15 cellular contexts compared by ENCODE assay signal in the genomic region with DNA sequence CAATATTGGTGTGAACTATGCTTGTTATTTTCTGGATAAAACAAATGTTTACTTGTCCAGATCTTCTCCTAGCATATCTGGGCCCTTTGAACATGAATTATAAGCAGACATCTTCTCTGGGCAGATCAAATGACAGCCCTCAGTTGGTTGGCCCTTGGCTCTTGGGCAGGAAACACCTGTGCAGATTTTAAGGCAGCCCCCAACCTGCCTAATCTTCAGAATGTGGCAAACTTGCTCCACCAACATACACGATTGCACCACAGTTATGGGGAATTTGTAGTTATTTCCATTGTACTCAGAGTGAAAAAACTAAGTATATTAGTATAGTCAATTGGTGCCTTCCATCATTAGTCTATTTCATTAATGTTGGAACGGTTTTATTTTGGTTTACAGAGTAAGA.
"Had no signal": no experiment of that assay in that cellular context is flagged by ENCODE, and none has a peak within 500 bp of the region (broad histone marks: within the 10 kb centered on the region; RNA-seq: fewer than 3 reads in every experiment).

No MANE protein-coding gene starts in this region.

- H3K9me3 Mint-ChIP-seq: activated T-cell treated with anti-CD3 and anti-CD28 coated beads, Interleukin-2, amount 50 U/mL, for 4 hours; mesothelial cell of epicardium; neural progenitor cell had no signal

- H3K27ac Mint-ChIP-seq: activated naive CD8-positive, alpha-beta T cell; mesothelial cell of epicardium; neural progenitor cell had no signal

- H3K27ac ChIP-seq: colonic mucosa, neural progenitor cell, parathyroid adenoma had no signal

- ATAC-seq: activated T-cell treated with anti-CD3 and anti-CD28 coated beads, Interleukin-2, amount 50 U/mL, for 4 hours; gastroesophageal sphincter had no signal

- H2AFZ ChIP-seq: neural progenitor cell, parathyroid adenoma had no signal

- DNase-seq: activated CD4-positive, alpha-beta T cell treated with anti-CD3 and anti-CD28 coated beads, Interleukin-2, amount 50 U/mL, for 4 hours; activated effector memory CD4-positive, alpha-beta T cell treated with anti-CD3 and anti-CD28 coated beads, Interleukin-2, amount 50 U/mL, for 16 hours; activated T-cell treated with anti-CD3 and anti-CD28 coated beads, Interleukin-2, amount 50 U/mL, for 4 hours; aorta; colonic mucosa; effector CD4-positive, alpha-beta T cell; kidney glomerular epithelial cell; retina; stimulated activated CD4-positive, alpha-beta T cell treated with anti-CD3 and anti-CD28 coated beads, Interleukin-4, amount 100 ng/mL, for 4 hours; transverse colon had no signal

- H3K9ac ChIP-seq: neural progenitor cell, parathyroid adenoma had no signal

- H3K36me3 ChIP-seq: colonic mucosa, gastroesophageal sphincter, neural progenitor cell, transverse colon had no signal

- H3K79me2 ChIP-seq: parathyroid adenoma had no signal

- H3K36me3 Mint-ChIP-seq: activated naive CD8-positive, alpha-beta T cell; mesothelial cell of epicardium; neural progenitor cell had no signal

- H3K27me3 ChIP-seq: colonic mucosa, gastroesophageal sphincter, neural progenitor cell, transverse colon had no signal

- H3K4me3 Mint-ChIP-seq: activated naive CD8-positive, alpha-beta T cell; activated T-cell treated with anti-CD3 and anti-CD28 coated beads, Interleukin-2, amount 50 U/mL, for 4 hours; mesothelial cell of epicardium; neural progenitor cell had no signal

- H3K27me3 Mint-ChIP-seq: activated naive CD8-positive, alpha-beta T cell had no signal

- H3K4me1 ChIP-seq: colonic mucosa, parathyroid adenoma had no signal

- H3K9me3 ChIP-seq: colonic mucosa, gastroesophageal sphincter, transverse colon had no signal

- H3K4me3 ChIP-seq: colonic mucosa, gastroesophageal sphincter, neural progenitor cell, transverse colon had no signal

- H3K4me2 ChIP-seq: neural progenitor cell had no signal
